In genomic region chr1:4062560-4062959, GRCh38 we compare ENCODE assay signal across 25 cellular contexts.
"Had no signal": no experiment of that assay in that cellular context is flagged by ENCODE, and none has a peak within 500 bp of the region (broad histone marks: within the 10 kb centered on the region; RNA-seq: fewer than 3 reads in every experiment).

No MANE protein-coding gene starts in this region.

- H3K4me1 Mint-ChIP-seq: mesothelial cell of epicardium; naive thymus-derived CD4-positive, alpha-beta T cell; neural crest cell had no signal

- H2AFZ ChIP-seq: parathyroid adenoma had no signal

- H3K36me3 Mint-ChIP-seq: mesothelial cell of epicardium; naive thymus-derived CD4-positive, alpha-beta T cell had no signal

- H3K9ac ChIP-seq: parathyroid adenoma had no signal

- H3K4me2 ChIP-seq: smooth muscle cell had no signal

- FAIRE-seq: endometrium, frontal cortex, keratinocyte had no signal

- DNase-seq: dermis blood vessel endothelial cell; effector memory CD8-positive, alpha-beta T cell; left ventricle myocardium superior; mesenchymal stem cell; mucosa of descending colon; naive thymus-derived CD4-positive, alpha-beta T cell; stimulated activated CD4-positive, alpha-beta T cell treated with anti-CD3 and anti-CD28 coated beads, Interleukin-12 subunit alpha, Interleukin-12 subunit beta, amount 100 ng/mL, for 4 hours; stimulated activated CD4-positive, alpha-beta T cell treated with anti-CD3 and anti-CD28 coated beads, Interleukin-1b, Interleukin-23, amount 100 ng/mL, for 48 hours; stimulated activated CD4-positive, alpha-beta T cell treated with anti-CD3 and anti-CD28 coated beads, Interleukin-4, amount 100 ng/mL, for 1 hour; stimulated activated CD8-positive, alpha-beta memory T cell treated with anti-CD3 and anti-CD28 coated beads, Interleukin-4, amount 100 ng/mL, for 48 hours; stimulated activated naive CD4-positive, alpha-beta T cell treated with Interleukin-2 at 50 U/mL for 16 hours; upper lobe of left lung; uterus had no signal

- H3K9me3 Mint-ChIP-seq: effector memory CD8-positive, alpha-beta T cell; mesothelial cell of epicardium; naive thymus-derived CD4-positive, alpha-beta T cell; neural crest cell had no signal

- H3K27me3 ChIP-seq: tibial nerve, upper lobe of left lung, uterus had no signal

- H3K27ac ChIP-seq: coronary artery, parathyroid adenoma, thoracic aorta, tibial nerve, upper lobe of left lung, uterus had no signal

- H3K4me1 ChIP-seq: parathyroid adenoma, tibial nerve, upper lobe of left lung, uterus had no signal

- H3K36me3 ChIP-seq: thoracic aorta, tibial nerve, upper lobe of left lung, uterus had no signal

- H3K4me3 Mint-ChIP-seq: effector memory CD8-positive, alpha-beta T cell; mesothelial cell of epicardium; naive thymus-derived CD4-positive, alpha-beta T cell; neural crest cell had no signal

- H3K9me3 ChIP-seq: mucosa of descending colon, thoracic aorta, tibial nerve, upper lobe of left lung, uterus had no signal

- H3K79me2 ChIP-seq: parathyroid adenoma had no signal

- H3K27ac Mint-ChIP-seq: effector memory CD8-positive, alpha-beta T cell; mesothelial cell of epicardium; naive thymus-derived CD4-positive, alpha-beta T cell; progenitor cell of endocrine pancreas had no signal

- ATAC-seq: effector memory CD8-positive, alpha-beta T cell; left ventricle myocardium superior; mucosa of descending colon; naive thymus-derived CD4-positive, alpha-beta T cell; sciatic nerve had no signal

- H3K27me3 Mint-ChIP-seq: effector memory CD8-positive, alpha-beta T cell; naive thymus-derived CD4-positive, alpha-beta T cell; progenitor cell of endocrine pancreas had no signal

- H3K4me3 ChIP-seq: coronary artery, mucosa of descending colon, smooth muscle cell, thoracic aorta, tibial nerve, upper lobe of left lung, uterus had no signal
